Comparison of ENCODE assay signal across 23 cellular contexts in genomic region chr7:39656415-39656814, GRCh38. TPM values are rescaled to one million over a fixed set of nuclear protein-coding genes. Genes with fewer than 3 reads are reported as not detected.
DNase-seq lines count a peak whose midpoint lies in the region; ATAC-seq and TF ChIP-seq lines count a peak whose summit lies in the region.
"Had no signal": no experiment of that assay in that cellular context is flagged by ENCODE, and none has a peak within 500 bp of the region (broad histone marks: within the 10 kb centered on the region; RNA-seq: fewer than 3 reads in every experiment).

No MANE protein-coding gene starts in this region.

- DNase-seq in DMS53 (lab: John Stamatoyannopoulos, UW) (peak; percentile 10), DMS53 treated with DMSO at 0.1 percent for 48 hours (lab: John Stamatoyannopoulos, UW; ENCODE audit: unreplicated experiment) (no peak), LHCN-M2 (ENCODE audit: low read depth) (peak; percentile 8), NCI-H345 treated with DMSO at 0.1 percent for 48 hours (lab: John Stamatoyannopoulos, UW; ENCODE audit: unreplicated experiment) (peak; percentile 30), left colon (no peak), omental fat pad (ENCODE audit: low spot score) (no peak)
- no peak for DNase-seq in activated CD4-positive, CD25-positive, alpha-beta regulatory T cell (lab: John Stamatoyannopoulos, UW)
- no peak for DNase-seq in activated CD8-positive, alpha-beta T cell treated with anti-CD3 and anti-CD28 coated beads, Interleukin-2, amount 10 ng/mL, durations not matched to agents 7 days and 5 days
- DNase-seq: 8988T; activated CD4-positive, alpha-beta T cell treated with anti-CD3 and anti-CD28 coated beads, Interleukin-2, amount 50 U/mL, for 4 hours; activated naive CD8-positive, alpha-beta T cell treated with anti-CD3 and anti-CD28 coated beads, Interleukin-2, amount 10 ng/mL, durations not matched to agents 7 days and 5 days; AML-193; CD8-positive, alpha-beta T cell; DND-41; effector CD4-positive, alpha-beta T cell; erythroblast; foreskin fibroblast; NCI-H2081 treated with DMSO at 0.1 percent for 48 hours; posterior cingulate gyrus; sigmoid colon; stimulated activated CD4-positive, alpha-beta T cell treated with anti-CD3 and anti-CD28 coated beads, Interleukin-15, amount 100 ng/mL, for 24 hours; T-helper 2 cell; upper lobe of right lung had no signal

- POLR2A ChIA-PET in activated CD8-positive, alpha-beta T cell treated with anti-CD3 and anti-CD28 coated beads, Interleukin-2, amount 10 ng/mL, durations not matched to agents 7 days and 5 days (lab: Charles Lee) = no interaction called here

- no peaks in the 10 kb centered on the region for H3K4me1 Mint-ChIP-seq in activated CD8-positive, alpha-beta T cell treated with anti-CD3 and anti-CD28 coated beads, Interleukin-2, amount 10 ng/mL, durations not matched to agents 7 days and 5 days (ENCODE audit: low read depth)

- ATAC-seq in left colon = peak; percentile 68
- no peak for ATAC-seq in omental fat pad (ENCODE audit: low FRiP score)
- ATAC-seq in activated CD8-positive, alpha-beta T cell treated with anti-CD3 and anti-CD28 coated beads, Interleukin-2, amount 10 ng/mL, durations not matched to agents 7 days and 5 days = no peak
- ATAC-seq: CD8-positive, alpha-beta T cell; upper lobe of right lung had no signal

- H3K9me3 Mint-ChIP-seq in activated CD8-positive, alpha-beta T cell treated with anti-CD3 and anti-CD28 coated beads, Interleukin-2, amount 10 ng/mL, durations not matched to agents 7 days and 5 days (ENCODE audit: insufficient read depth) = peaks cover 18% of the 10 kb centered on the region

- CTCF ChIA-PET in activated CD8-positive, alpha-beta T cell treated with anti-CD3 and anti-CD28 coated beads, Interleukin-2, amount 10 ng/mL, durations not matched to agents 7 days and 5 days (lab: Charles Lee) = interaction anchor here (0.7 kb wide), 1 partner anchor 10 kb away, joined by 4 read pairs; no protein-coding TSS in a partner anchor

- H3K4me3 Mint-ChIP-seq in activated CD8-positive, alpha-beta T cell treated with anti-CD3 and anti-CD28 coated beads, Interleukin-2, amount 10 ng/mL, durations not matched to agents 7 days and 5 days = no peak overlapping the region
- H3K4me3 Mint-ChIP-seq: activated naive CD8-positive, alpha-beta T cell treated with anti-CD3 and anti-CD28 coated beads, Interleukin-2, amount 10 ng/mL, durations not matched to agents 7 days and 5 days; CD8-positive, alpha-beta T cell had no signal

- no peak for TF ChIP-seq CTCF in omental fat pad (IDR thresholded peaks at IDR 0.05)

- peaks cover 41% of the 10 kb centered on the region for H3K36me3 Mint-ChIP-seq in activated CD8-positive, alpha-beta T cell treated with anti-CD3 and anti-CD28 coated beads, Interleukin-2, amount 10 ng/mL, durations not matched to agents 7 days and 5 days (ENCODE audit: low read depth)

- no peaks in the 10 kb centered on the region for H3K27me3 Mint-ChIP-seq in activated CD8-positive, alpha-beta T cell treated with anti-CD3 and anti-CD28 coated beads, Interleukin-2, amount 10 ng/mL, durations not matched to agents 7 days and 5 days (ENCODE audit: low read depth)
- H3K27me3 Mint-ChIP-seq: activated naive CD8-positive, alpha-beta T cell treated with anti-CD3 and anti-CD28 coated beads, Interleukin-2, amount 10 ng/mL, durations not matched to agents 7 days and 5 days had no signal

- H3K27ac Mint-ChIP-seq in activated CD8-positive, alpha-beta T cell treated with anti-CD3 and anti-CD28 coated beads, Interleukin-2, amount 10 ng/mL, durations not matched to agents 7 days and 5 days = no peak overlapping the region
- H3K27ac Mint-ChIP-seq: activated naive CD8-positive, alpha-beta T cell treated with anti-CD3 and anti-CD28 coated beads, Interleukin-2, amount 10 ng/mL, durations not matched to agents 7 days and 5 days; CD8-positive, alpha-beta T cell had no signal

- intact Hi-C loops in left colon (cut with DNase I, micrococcal nuclease) = no loop called here

RNA-seq across cellular contexts. Expression of gene RALA, which starts 33.0 kb away (rescaled TPM):
- total RNA-seq in LHCN-M2 (2014; rRNA removed) = 17.0 and 18.3 TPM in 2 replicates
- 49.9 TPM for polyA plus RNA-seq in LHCN-M2 (2012)
- total RNA-seq in left colon = 10 to 100 TPM; 51.3 to 52.4 TPM
- total RNA-seq in omental fat pad = 10 to 100 TPM; 14.0 to 26.8 (median 17.9) TPM
- total RNA-seq in activated CD8-positive, alpha-beta T cell treated with anti-CD3 and anti-CD28 coated beads, Interleukin-2, amount 10 ng/mL, durations not matched to agents 7 days and 5 days = 10 to 100 TPM; 32.2 to 33.9 TPM

Comparison
In these comparisons a context has a peak if more than half of its experiments do, and no peak if none do; other contexts are left out.
1. DNase-seq: peak in DMS53 (single experiment), LHCN-M2 (single experiment) and NCI-H345 treated with DMSO at 0.1 percent for 48 hours (single experiment); none in DMS53 treated with DMSO at 0.1 percent for 48 hours (single experiment), left colon (0 of 2), omental fat pad (single experiment), activated CD4-positive, CD25-positive, alpha-beta regulatory T cell (0 of 4) and activated CD8-positive, alpha-beta T cell treated with anti-CD3 and anti-CD28 coated beads, Interleukin-2, amount 10 ng/mL, durations not matched to agents 7 days and 5 days (single experiment).